Comparison of ENCODE assay signal across 27 cellular contexts in genomic region chr3:10336761-10337160, GRCh38. TPM values are rescaled to one million over a fixed set of nuclear protein-coding genes. Genes with fewer than 3 reads are reported as not detected.
"Had no signal": no experiment of that assay in that cellular context is flagged by ENCODE, and none has a peak within 500 bp of the region (broad histone marks: within the 10 kb centered on the region; RNA-seq: fewer than 3 reads in every experiment).

No MANE protein-coding gene starts in this region.

- ATAC-seq: activated CD8-positive, alpha-beta T cell treated with anti-CD3 and anti-CD28 coated beads for 36 hours; body of pancreas; PC-3 had no signal

- H3K27me3 ChIP-seq: body of pancreas, breast epithelium, Peyer's patch had no signal

- H3K4me2 ChIP-seq: KMS-11 had no signal

- H3K4me3 Mint-ChIP-seq: activated CD4-positive, alpha-beta T cell treated with anti-CD3 and anti-CD28 coated beads, Interleukin-2, amount 10 ng/mL, durations not matched to agents 24 days and 14 days; activated CD8-positive, alpha-beta T cell treated with anti-CD3 and anti-CD28 coated beads for 36 hours; activated naive CD4-positive, alpha-beta T cell treated with anti-CD3 and anti-CD28 coated beads, Interleukin-2, amount 50 U/mL, for 24 hours; activated naive CD8-positive, alpha-beta T cell treated with anti-CD3 and anti-CD28 coated beads, Interleukin-2, amount 10 ng/mL, durations not matched to agents 7 days and 5 days; activated T-cell treated with anti-CD3 and anti-CD28 coated beads, Interleukin-2, amount 50 U/mL, for 24 hours had no signal

- H3K9ac ChIP-seq: KMS-11 had no signal

- H3K9me3 ChIP-seq: body of pancreas, breast epithelium, Peyer's patch had no signal

- DNase-seq: activated CD4-positive, alpha-beta T cell treated with anti-CD3 and anti-CD28 coated beads, Interleukin-2, amount 10 ng/mL, durations not matched to agents 24 days and 14 days; activated CD4-positive, alpha-beta T cell treated with anti-CD3 and anti-CD28 coated beads, Interleukin-2, amount 50 U/mL, for 4 hours; activated CD8-positive, alpha-beta T cell treated with anti-CD3 and anti-CD28 coated beads for 36 hours; activated gamma-delta T cell; activated naive CD4-positive, alpha-beta T cell treated with Interleukin-2 at 50 U/mL for 16 hours; activated naive CD8-positive, alpha-beta T cell treated with anti-CD3 and anti-CD28 coated beads, Interleukin-2, amount 10 ng/mL, durations not matched to agents 7 days and 5 days; activated T-cell treated with anti-CD3 and anti-CD28 coated beads, Interleukin-2, amount 50 U/mL, for 24 hours; amygdala; body of pancreas; MV-4-11; NCI-H1092 treated with DMSO at 0.1 percent for 48 hours; NCI-H2029 treated with DMSO at 0.1 percent for 48 hours; NCI-H2107; NCI-H748 treated with DMSO at 0.1 percent for 48 hours; NK-92 treated with Interleukin-12 subunit alpha and Interleukin-12 subunit beta, amount 100 ng/mL, for 24 hours; PC-3; Peyer's patch; Right ventricle myocardium superior; T1000 had no signal

- H3K27ac ChIP-seq: body of pancreas, breast epithelium, KMS-11, Peyer's patch, RWPE1 had no signal

- H3K36me3 ChIP-seq: breast epithelium, Peyer's patch had no signal

- H3K4me1 ChIP-seq: body of pancreas, breast epithelium, Peyer's patch had no signal

- H3K36me3 Mint-ChIP-seq: activated naive CD4-positive, alpha-beta T cell treated with anti-CD3 and anti-CD28 coated beads, Interleukin-2, amount 50 U/mL, for 24 hours; activated naive CD8-positive, alpha-beta T cell treated with anti-CD3 and anti-CD28 coated beads, Interleukin-2, amount 10 ng/mL, durations not matched to agents 7 days and 5 days had no signal

- H3K4me3 ChIP-seq: body of pancreas, breast epithelium, Peyer's patch had no signal

- H3K9me3 Mint-ChIP-seq: activated CD4-positive, alpha-beta T cell treated with anti-CD3 and anti-CD28 coated beads, Interleukin-2, amount 10 ng/mL, durations not matched to agents 24 days and 14 days; activated CD8-positive, alpha-beta T cell treated with anti-CD3 and anti-CD28 coated beads for 36 hours; activated naive CD4-positive, alpha-beta T cell treated with anti-CD3 and anti-CD28 coated beads, Interleukin-2, amount 50 U/mL, for 24 hours; activated naive CD8-positive, alpha-beta T cell treated with anti-CD3 and anti-CD28 coated beads, Interleukin-2, amount 10 ng/mL, durations not matched to agents 7 days and 5 days; activated T-cell treated with anti-CD3 and anti-CD28 coated beads, Interleukin-2, amount 50 U/mL, for 24 hours; activated T-helper 2 cell treated with anti-CD3 and anti-CD28 coated beads, Interferon-gamma antibody, Interleukin-2, Interleukin-4, amounts not matched to agents 10 μg/mL and 5 μg/mL and 100 μg/mL, durations not matched to agents 14 hours and 24 hours and 36 hours had no signal

- H3K4me1 Mint-ChIP-seq: activated naive CD4-positive, alpha-beta T cell treated with anti-CD3 and anti-CD28 coated beads, Interleukin-2, amount 50 U/mL, for 24 hours had no signal

- H3K27ac Mint-ChIP-seq: activated CD8-positive, alpha-beta T cell treated with anti-CD3 and anti-CD28 coated beads for 36 hours; activated naive CD4-positive, alpha-beta T cell treated with anti-CD3 and anti-CD28 coated beads, Interleukin-2, amount 50 U/mL, for 24 hours; activated naive CD8-positive, alpha-beta T cell treated with anti-CD3 and anti-CD28 coated beads, Interleukin-2, amount 10 ng/mL, durations not matched to agents 7 days and 5 days; activated T-helper 2 cell treated with anti-CD3 and anti-CD28 coated beads, Interferon-gamma antibody, Interleukin-2, Interleukin-4, amounts not matched to agents 10 μg/mL and 5 μg/mL and 100 μg/mL, durations not matched to agents 14 hours and 24 hours and 36 hours had no signal

RNA-seq across cellular contexts. Expression of gene GHRL, which starts 44.0 kb away (rescaled TPM):
- total RNA-seq: activated CD8-positive, alpha-beta memory T cell treated with anti-CD3 and anti-CD28 coated beads for 36 hours; astrocyte; LHCN-M2; PC-3; Right ventricle myocardium superior had no signal
